ENCODE assay signal across 25 cellular contexts in genomic region chr12:75600146-75600545, GRCh38.
DNase-seq lines count a peak whose midpoint lies in the region; ATAC-seq, FAIRE-seq and TF ChIP-seq lines count a peak whose summit lies in the region.
"Had no signal": no experiment of that assay in that cellular context is flagged by ENCODE, and none has a peak within 500 bp of the region (broad histone marks: within the 10 kb centered on the region; RNA-seq: fewer than 3 reads in every experiment).

No MANE protein-coding gene starts in this region.

- TF ChIP-seq POLR2A in HepG2 (IDR thresholded peaks at IDR 0.05; ENCODE audit: insufficient read depth in 1 of 2, low read depth in 2 of 2, low read length in 2 of 2): no peak
- TF ChIP-seq POLR2A in right lobe of liver (IDR thresholded peaks at IDR 0.05): no peak
- TF ChIP-seq POLR2A in K562 (conservative IDR thresholded peaks at IDR 0.05): no peak
- no peak for TF ChIP-seq POLR2A in esophagus muscularis mucosa (IDR thresholded peaks at IDR 0.05; ENCODE audit: low read depth)

- TF ChIP-seq RAD21 in HepG2 (CRISPR knock-in tag; IDR thresholded peaks at IDR 0.05) (no peak), K562 (CRISPR knock-in tag; conservative IDR thresholded peaks at IDR 0.05 in 1 of 2, IDR thresholded peaks at IDR 0.05 in 1 of 2) (no peak)

- H3K9ac ChIP-seq in HepG2 (ENCODE audit: insufficient read depth, low read depth, low read length) (no peak overlapping the region), K562 (ENCODE audit: insufficient read depth in 1 of 2, low read depth in 2 of 2, low read length in 2 of 2) (no peak overlapping the region)
- H3K9ac ChIP-seq: BLaER1 had no signal

- POLR2A ChIA-PET in HepG2 (lab: Yijun Ruan, JAX) (no interaction called here), K562 (lab: Yijun Ruan, JAX) (no interaction called here)

- BruUV-seq in HepG2 (replicated peaks; lab: Mats Ljungman, UMichigan) (no TSS peak), K562 (replicated peaks; lab: Mats Ljungman, UMichigan) (no TSS peak)

- CTCF ChIA-PET in HepG2 (lab: Yijun Ruan, JAX; ENCODE audit: low intra/inter-chr PET ratio, low total read pairs): no interaction called here
- CTCF ChIA-PET in K562 (lab: Yijun Ruan, JAX; ENCODE audit: low intra/inter-chr PET ratio): no interaction called here

- no peaks in the 10 kb centered on the region for H3K27me3 ChIP-seq in HepG2 (ENCODE audit: control insufficient read depth in 1 of 2, insufficient read depth in 2 of 2, low read length in 2 of 2)
- no peaks in the 10 kb centered on the region for H3K27me3 ChIP-seq in right lobe of liver
- peaks cover 0 to 4% of the 10 kb centered on the region in 2 experiments; a peak in 1 of 5 replicates for H3K27me3 ChIP-seq in K562 (ENCODE audit: control insufficient read depth in 2 of 2, insufficient read depth in 2 of 2, low read length in 2 of 2)
- H3K27me3 ChIP-seq in esophagus muscularis mucosa: no peaks in the 10 kb centered on the region
- H3K27me3 ChIP-seq: BE2C, BLaER1 had no signal

- H3K9me3 ChIP-seq in HepG2 (ENCODE audit: low read length) (no peaks in the 10 kb centered on the region), right lobe of liver (no peaks in the 10 kb centered on the region), K562 (replicated peaks; ENCODE audit: control insufficient read depth, insufficient read depth, low read depth, low read length) (no peaks in the 10 kb centered on the region), esophagus muscularis mucosa (no peaks in the 10 kb centered on the region)
- H3K9me3 ChIP-seq: A549, BE2C, BLaER1 had no signal

- H4K20me1 ChIP-seq in HepG2 (ENCODE audit: insufficient read depth, low read length) (no peaks in the 10 kb centered on the region), K562 (replicated peaks; ENCODE audit: control insufficient read depth, insufficient read depth, low read length) (no peaks in the 10 kb centered on the region)
- H4K20me1 ChIP-seq: BLaER1 had no signal

- H3K79me2 ChIP-seq in HepG2 (ENCODE audit: insufficient read depth, low read length) (no peaks in the 10 kb centered on the region), K562 (ENCODE audit: control insufficient read depth, insufficient read depth, low read length) (no peaks in the 10 kb centered on the region)

- no peaks in the 10 kb centered on the region for H3K9me1 ChIP-seq in K562 (ENCODE audit: control insufficient read depth, insufficient read depth, low read length)

- in situ Hi-C loops in HepG2 (cut with HindIII; ENCODE audit: extremely low pct_ligation_motif_present, low pct_unique_long_range_greater_than_20kb): no loop called here
- in situ Hi-C loops in K562 (cut with MboI): no loop called here

- H3K27ac ChIP-seq in HepG2 (ENCODE audit: extremely low read length, insufficient read depth, low read length): no peak overlapping the region
- H3K27ac ChIP-seq in right lobe of liver: no peak overlapping the region
- no peak overlapping the region for H3K27ac ChIP-seq in K562 (ENCODE audit: extremely low read depth, low read depth, low read length)
- no peak overlapping the region for H3K27ac ChIP-seq in esophagus muscularis mucosa (replicated peaks in 1 of 4)
- H3K27ac ChIP-seq: 22Rv1, A549, BLaER1 had no signal

- H3K4me2 ChIP-seq in HepG2 (ENCODE audit: low read depth, low read length): no peak overlapping the region
- no peak overlapping the region for H3K4me2 ChIP-seq in K562 (ENCODE audit: insufficient read depth, low read length)
- H3K4me2 ChIP-seq: A549, BLaER1 had no signal

- H3K36me3 ChIP-seq in HepG2 (replicated peaks in 1 of 2; ENCODE audit: control insufficient read depth in 1 of 2, insufficient read depth in 2 of 2, low read length in 2 of 2) (no peaks in the 10 kb centered on the region), right lobe of liver (no peaks in the 10 kb centered on the region), K562 (ENCODE audit: control insufficient read depth, insufficient read depth, low read length) (no peaks in the 10 kb centered on the region), esophagus muscularis mucosa (no peaks in the 10 kb centered on the region)
- H3K36me3 ChIP-seq: BE2C, BLaER1 had no signal

- H3K4me1 ChIP-seq in HepG2 (ENCODE audit: insufficient read depth, low read length) (peaks cover 7% of the 10 kb centered on the region), right lobe of liver (no peaks in the 10 kb centered on the region), K562 (replicated peaks in 1 of 2; ENCODE audit: control insufficient read depth in 2 of 2, insufficient read depth in 2 of 2, low read length in 2 of 2) (no peaks in the 10 kb centered on the region), esophagus muscularis mucosa (no peaks in the 10 kb centered on the region)
- H3K4me1 ChIP-seq: A549, BLaER1 had no signal

- no peak for TF ChIP-seq EP300 in HepG2 (IDR thresholded peaks at IDR 0.05; ENCODE audit: low read depth in 2 of 2, low read length in 2 of 2)
- TF ChIP-seq EP300 in HepG2 (CRISPR knock-in tag; IDR thresholded peaks at IDR 0.05; ENCODE audit: borderline replicate concordance): no peak
- no peak for TF ChIP-seq EP300 in K562 (IDR thresholded peaks at IDR 0.05; ENCODE audit: low read length)
- TF ChIP-seq EP300 in esophagus muscularis mucosa (IDR thresholded peaks at IDR 0.05): no peak

- TF ChIP-seq CTCF in HepG2 (CRISPR knock-in tag; IDR thresholded peaks at IDR 0.05): no peak
- TF ChIP-seq CTCF in right lobe of liver (IDR thresholded peaks at IDR 0.05): no peak
- no peak for TF ChIP-seq CTCF in K562 (IDR thresholded peaks at IDR 0.05 in 2 of 3, conservative IDR thresholded peaks at IDR 0.05 in 1 of 3; ENCODE audit: insufficient read depth in 2 of 3, low read depth in 1 of 3, low read length in 3 of 3)
- TF ChIP-seq CTCF in esophagus muscularis mucosa (IDR thresholded peaks at IDR 0.05): no peak

- ATAC-seq in HepG2: no peak
- no peak for ATAC-seq in right lobe of liver
- no peak for ATAC-seq in K562
- no peak for ATAC-seq in Right ventricle myocardium inferior
- ATAC-seq: A549, GM12878 had no signal

- no peak for FAIRE-seq in HepG2 (lab: Jason Lieb, UNC)
- FAIRE-seq in K562 (lab: Jason Lieb, UNC): no peak
- FAIRE-seq: A549, GM12878, GM12892, GM18507 had no signal

- DNase-seq in HepG2 (ENCODE audit: low spot score): no peak
- DNase-seq in right lobe of liver: no peak
- DNase-seq in K562 (ENCODE audit: extremely low read depth in 1 of 4, low spot score in 3 of 4): no peak
- DNase-seq in esophagus muscularis mucosa (ENCODE audit: extremely low spot score): no peak
- DNase-seq in Right ventricle myocardium inferior (ENCODE audit: missing footprints): no peak
- DNase-seq: AML-193; BE2C; C1 segment of cervical spinal cord; CD4-positive, alpha-beta memory T cell; CD4-positive, CD25-positive, alpha-beta regulatory T cell; CD8-positive, alpha-beta memory T cell; COR-L47; DMS 273 treated with DMSO at 0.1 percent for 48 hours; DMS153; DMS53; DMS79; DND-41; EL; GDM1 had no signal

- H2AFZ ChIP-seq in HepG2 (ENCODE audit: low read length) (no peak overlapping the region), K562 (ENCODE audit: low read depth, low read length) (no peak overlapping the region)

- intact Hi-C loops in HepG2 (cut with micrococcal nuclease; ENCODE audit: unreplicated experiment) (no loop called here), right lobe of liver (cut with DNase I) (no loop called here), K562 (cut with micrococcal nuclease) (no loop called here), esophagus muscularis mucosa (cut with DNase I) (no loop called here), Right ventricle myocardium inferior (cut with DNase I) (no loop called here)

- no peak overlapping the region for H3K4me3 ChIP-seq in HepG2 (replicated peaks in 1 of 3; ENCODE audit: insufficient read depth in 1 of 3, low read depth in 2 of 3, low read length in 3 of 3)
- no peak overlapping the region for H3K4me3 ChIP-seq in right lobe of liver
- no peak overlapping the region for H3K4me3 ChIP-seq in K562
- H3K4me3 ChIP-seq in esophagus muscularis mucosa: no peak overlapping the region
- H3K4me3 ChIP-seq: A549, BLaER1, GM12878 had no signal

- 62% methylated on average over 3 of the region's 3 CpGs for WGBS in HepG2 (ENCODE audit: low lambda C conversion rate)
- WGBS in right lobe of liver (ENCODE audit: insufficient coverage, low coverage, low lambda C conversion rate, missing lambda C conversion rate): 94% methylated on average over 3 of the region's 3 CpGs
- WGBS in K562 (ENCODE audit: insufficient coverage, low coverage, missing lambda C conversion rate): 23% methylated on average over 3 of the region's 3 CpGs
- 98% methylated on average over 3 of the region's 3 CpGs for WGBS in esophagus muscularis mucosa

TF ChIP-seq in HepG2, 621 proteins besides CTCF, POLR2A, EP300 and RAD21 (continues in another document):
- TF ChIP-seq IKZF5 (CRISPR knock-in tag; IDR thresholded peaks at IDR 0.05) (no peak), FOSL2 (CRISPR knock-in tag; IDR thresholded peaks at IDR 0.05) (no peak), CREB1 (IDR thresholded peaks at IDR 0.05) (peak; percentile 69), CREB1 (CRISPR knock-in tag; IDR thresholded peaks at IDR 0.05) (no peak), ATF7 (IDR thresholded peaks at IDR 0.05) (peak; percentile 86), ATF7 (CRISPR knock-in tag; IDR thresholded peaks at IDR 0.05) (no peak)

TF ChIP-seq in K562, 482 proteins besides CTCF, POLR2A, EP300 and RAD21 (continues in another document):
- TF ChIP-seq ATF3 (IDR thresholded peaks at IDR 0.05) (peak; percentile 60), ATF3 (CRISPR knock-in tag; conservative IDR thresholded peaks at IDR 0.05) (no peak)
